ENCODE assay signal across 18 cellular contexts in genomic region chr12:75236206-75236605, GRCh38. TPM values are rescaled to one million over a fixed set of nuclear protein-coding genes. Genes with fewer than 3 reads are reported as not detected.
"Had no signal": no experiment of that assay in that cellular context is flagged by ENCODE, and none has a peak within 500 bp of the region (broad histone marks: within the 10 kb centered on the region; RNA-seq: fewer than 3 reads in every experiment).

No MANE protein-coding gene starts in this region.

- H3K4me3 ChIP-seq: lung, psoas muscle, right lobe of liver, smooth muscle cell, transverse colon had no signal

- H3K9me3 ChIP-seq: psoas muscle, right lobe of liver had no signal

- H3K36me3 ChIP-seq: right lobe of liver, transverse colon had no signal

- DNase-seq: activated naive CD4-positive, alpha-beta T cell treated with Interleukin-2 at 50 U/mL for 16 hours; activated naive CD8-positive, alpha-beta T cell treated with anti-CD3 and anti-CD28 coated beads, Interleukin-2, amount 50 U/mL, for 24 hours; aorta; dermis blood vessel endothelial cell; erythroblast; left colon; midbrain; psoas muscle; right lobe of liver; stimulated activated naive CD8-positive, alpha-beta T cell treated with anti-CD3 and anti-CD28 coated beads, Interleukin-15, Interleukin-2, amounts not matched to agents 100 U/mL and 50 U/mL, for 24 hours; transverse colon had no signal

- H3K27ac ChIP-seq: psoas muscle, right lobe of liver, transverse colon had no signal

- H3K4me1 ChIP-seq: psoas muscle, right lobe of liver, transverse colon had no signal

- H3K27me3 ChIP-seq: right lobe of liver, transverse colon had no signal

- H3K4me2 ChIP-seq: smooth muscle cell had no signal

RNA-seq across cellular contexts. Expression of gene KCNC2, which starts 26.6 kb away (rescaled TPM):
- total RNA-seq: activated CD8-positive, alpha-beta memory T cell treated with anti-CD3 and anti-CD28 coated beads for 36 hours; activated T-helper 1 cell treated with anti-CD3 and anti-CD28 coated beads, Interleukin-12 subunit alpha, Interleukin-12 subunit beta, Interleukin-2, Interleukin-4 antibody, amounts not matched to agents 30 ng/mL and 10 ng/mL and 1 ng/mL, durations not matched to agents 14 hours and 24 hours and 36 hours; aorta; dermis blood vessel endothelial cell; left colon; neural crest cell; osteocyte; smooth muscle cell; T-helper 2 cell treated with Interferon-gamma antibody and Interleukin-4, amounts not matched to agents 100 ng/mL and 5 ng/mL, for 36 hours; transverse colon had no signal
- polyA plus RNA-seq: aorta, lung, smooth muscle cell had no signal
